8 cellular contexts compared by ENCODE assay signal in the genomic region with DNA sequence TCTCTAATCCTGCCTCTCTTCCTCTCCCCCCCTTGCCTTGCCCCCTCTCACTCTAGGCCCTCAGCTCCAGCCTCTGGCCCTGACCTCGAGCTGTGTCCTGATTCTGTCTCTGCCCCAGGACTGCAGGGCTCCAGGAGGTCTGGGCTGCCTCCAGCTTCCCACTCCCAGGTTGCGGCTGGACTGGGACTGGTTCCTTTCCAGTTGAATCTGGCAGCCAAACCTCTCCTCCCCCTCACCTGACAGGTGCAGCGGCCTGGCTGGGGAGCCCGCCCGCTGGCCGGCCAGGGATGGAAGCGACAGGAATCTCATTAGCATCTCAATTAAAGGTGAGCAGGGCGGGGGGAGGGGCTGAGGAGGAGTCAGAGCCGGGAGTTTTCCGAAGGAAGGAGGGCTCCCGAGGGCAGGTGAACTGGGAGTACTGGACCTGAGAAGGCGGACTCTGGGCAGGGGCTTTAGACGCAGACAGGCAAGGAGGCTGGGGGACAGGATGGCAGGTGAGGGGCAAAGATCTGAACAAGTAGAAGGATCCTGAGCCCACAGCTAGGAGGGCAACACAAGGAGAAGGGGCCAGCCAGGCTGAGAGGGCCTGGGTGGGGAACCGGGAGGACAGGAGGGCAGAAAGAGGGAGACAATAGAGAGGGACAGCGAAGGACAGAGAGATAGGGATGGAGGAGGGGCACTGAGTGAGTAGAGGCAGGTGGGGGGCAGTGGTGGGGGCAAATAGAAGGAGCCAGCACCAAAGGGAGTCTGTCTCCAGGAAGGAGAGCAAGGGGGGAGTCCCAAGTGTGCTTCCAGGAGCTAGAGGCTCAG. TPM values are rescaled to one million over a fixed set of nuclear protein-coding genes. Genes with fewer than 3 reads are reported as not detected.
DNase-seq lines count a peak whose midpoint lies in the region; ATAC-seq, FAIRE-seq and TF ChIP-seq lines count a peak whose summit lies in the region.

A gene (minus strand): TSS at position 295 of the 810 bp plus-strand sequence. CDS start 780 bp downstream, outside the sequence.

- no peak for TF ChIP-seq CTCF in right atrium auricular region (IDR thresholded peaks at IDR 0.05)
- TF ChIP-seq CTCF in astrocyte (IDR thresholded peaks at IDR 0.05; ENCODE audit: insufficient read depth, low read depth, low read length): no peak
- TF ChIP-seq CTCF in lung (IDR thresholded peaks at IDR 0.05; ENCODE audit: control extremely low read depth, extremely low read depth): no peak

- no peak within 1 kb of the TSS for H3K9ac ChIP-seq in astrocyte (ENCODE audit: low read length)

- H3K27me3 ChIP-seq in right atrium auricular region (no peaks in the 10 kb centered on the region), astrocyte (ENCODE audit: insufficient read depth, low read length) (no peaks in the 10 kb centered on the region), lung (ENCODE audit: control insufficient read depth, insufficient read depth) (no peaks in the 10 kb centered on the region)

- DNase-seq in cardiac septum (ENCODE audit: low spot score) (peak; percentile 19), right atrium auricular region (ENCODE audit: low spot score) (no peak), astrocyte (ENCODE audit: low read depth) (no peak), lung (ENCODE audit: low spot score) (peak; percentile 88), urothelium cell line (ENCODE audit: low spot score) (peak; percentile 35), GM19238 (ENCODE audit: insufficient read length, low spot score) (no peak), frontal cortex (ENCODE audit: low spot score in 2 of 2) (no peak)

- no peaks in the 10 kb centered on the region for H3K9me3 ChIP-seq in right atrium auricular region
- no peaks in the 10 kb centered on the region for H3K9me3 ChIP-seq in astrocyte (ENCODE audit: insufficient read depth, low read depth, low read length)
- no peaks in the 10 kb centered on the region for H3K9me3 ChIP-seq in lung (ENCODE audit: control insufficient read depth in 2 of 2, insufficient read depth in 1 of 2, low read length in 1 of 2)

- 70 to 88% methylated on average over 15 of the region's 15 CpGs for WGBS in lung, 2 donors

- peak within 1 kb of the TSS in 1 of 2 donors; percentile 9 for H3K27ac ChIP-seq in right atrium auricular region
- H3K27ac ChIP-seq in astrocyte (ENCODE audit: low read depth, low read length): no peak within 1 kb of the TSS
- peak within 1 kb of the TSS in 1 of 2 donors; percentile 89 for H3K27ac ChIP-seq in lung (ENCODE audit: low read depth in 1 of 2, low read length in 1 of 2)

- ATAC-seq in lung (ENCODE audit: insufficient read depth, low FRiP score) (peak; percentile 12), GM19452 (IDR thresholded peaks at IDR 0.05; ENCODE audit: unreplicated experiment) (no peak)

- H3K36me3 Mint-ChIP-seq in astrocyte (ENCODE audit: low read depth, unreplicated experiment): no peaks in the 10 kb centered on the region

- no peaks in the 10 kb centered on the region for H3K9me3 Mint-ChIP-seq in astrocyte (ENCODE audit: unreplicated experiment)

- no peak within 1 kb of the TSS for H3K4me3 ChIP-seq in right atrium auricular region
- no peak within 1 kb of the TSS for H3K4me3 ChIP-seq in astrocyte (ENCODE audit: insufficient read depth, low read depth, low read length)
- H3K4me3 ChIP-seq in lung: peak within 1 kb of the TSS; percentile 9

- peak within 1 kb of the TSS; percentile 52 for H3K4me2 ChIP-seq in astrocyte (ENCODE audit: low read length)

- no peaks in the 10 kb centered on the region for H3K79me2 ChIP-seq in astrocyte (ENCODE audit: insufficient read depth, low read length)

- FAIRE-seq in astrocyte (lab: Jason Lieb, UNC) (no peak), urothelium cell line (lab: Jason Lieb, UNC) (no peak), frontal cortex (lab: Jason Lieb, UNC) (no peak)

- peak within 1 kb of the TSS; percentile 94 for H3K27ac Mint-ChIP-seq in astrocyte (ENCODE audit: unreplicated experiment)

- H3K4me1 ChIP-seq in right atrium auricular region (peaks cover 0 to 34% of the 10 kb centered on the region in 2 donors), astrocyte (ENCODE audit: insufficient read depth, low read length) (peaks cover 43% of the 10 kb centered on the region), lung (ENCODE audit: control insufficient read depth in 2 of 2, insufficient read depth in 2 of 2, low read length in 2 of 2) (peaks cover 0 to 13% of the 10 kb centered on the region in 2 donors)

- intact Hi-C loops in cardiac septum (cut with DNase I): no loop called here

- no peaks in the 10 kb centered on the region for H4K20me1 ChIP-seq in astrocyte (ENCODE audit: insufficient read depth, low read length)

- H3K27me3 Mint-ChIP-seq in astrocyte (ENCODE audit: low read depth, unreplicated experiment): peaks cover 15% of the 10 kb centered on the region

- peak within 1 kb of the TSS; percentile 67 for H2AFZ ChIP-seq in astrocyte (ENCODE audit: low read depth, low read length)

- H3K36me3 ChIP-seq in right atrium auricular region: no peaks in the 10 kb centered on the region
- no peaks in the 10 kb centered on the region for H3K36me3 ChIP-seq in astrocyte (ENCODE audit: insufficient read depth, low read length)
- no peaks in the 10 kb centered on the region for H3K36me3 ChIP-seq in lung (ENCODE audit: control insufficient read depth in 2 of 2, insufficient read depth in 2 of 2, low read length in 2 of 2)

- peaks cover 37% of the 10 kb centered on the region for H3K4me1 Mint-ChIP-seq in astrocyte (ENCODE audit: low read depth, unreplicated experiment)

- peak within 1 kb of the TSS; percentile 62 for H3K4me3 Mint-ChIP-seq in astrocyte (ENCODE audit: unreplicated experiment)

RNA-seq across cellular contexts. Expression of the gene that starts here (rescaled TPM):
- total RNA-seq in cardiac septum (0.46 TPM), right atrium auricular region (10 to 100 TPM in 1 of 2 donors, 1 to 10 TPM in 1; 2.7 to 18.7 TPM), astrocyte (0.94 and 1.3 TPM in 2 replicates), lung (100 to 1,000 TPM; 122 to 312 TPM), frontal cortex (not detected)
- polyA plus RNA-seq in lung: 100 to 1,000 TPM in 1 of 2 donors, 10 to 100 TPM in 1; 86.6 to 129 TPM

Comparison
In these comparisons a context has a peak if more than half of its experiments do, and no peak if none do; other contexts are left out.
1. RNA of the gene that starts here (total RNA-seq): 122 to 312 TPM in lung; 2.7 to 18.7 TPM in right atrium auricular region, 0.94 to 1.3 TPM in astrocyte, 0.46 TPM in cardiac septum (single experiment) and not detected in frontal cortex (single experiment); every median in the first group is over 4 times any median in the second.
2. Peak in DNase-seq in cardiac septum; RNA of the gene not detected or under 1 TPM.
3. DNase-seq: peak in lung (single experiment) and urothelium cell line (single experiment); none in right atrium auricular region (single experiment), astrocyte (single experiment), GM19238 (single experiment) and frontal cortex (0 of 2).